ENCODE assay signal across 7 cellular contexts in genomic region chr3:168096210-168096795, GRCh38. TPM values are rescaled to one million over a fixed set of nuclear protein-coding genes. Genes with fewer than 3 reads are reported as not detected.
DNase-seq lines count a peak whose midpoint lies in the region; ATAC-seq and TF ChIP-seq lines count a peak whose summit lies in the region.

No MANE protein-coding gene starts in this region.

- no peaks in the 10 kb centered on the region for H4K20me1 ChIP-seq in OCI-LY3 (ENCODE audit: insufficient read depth, low read length)

- no peak for TF ChIP-seq CTCF in OCI-LY3 (IDR thresholded peaks at IDR 0.05; ENCODE audit: low read depth, low read length)
- TF ChIP-seq CTCF in astrocyte of the cerebellum (IDR thresholded peaks at IDR 0.05; ENCODE audit: low read depth, low read length, missing control alignments): no peak
- no peak for TF ChIP-seq CTCF in right atrium auricular region (IDR thresholded peaks at IDR 0.05)
- TF ChIP-seq CTCF in prostate gland (IDR thresholded peaks at IDR 0.05): no peak

- H3K36me3 ChIP-seq in OCI-LY3 (replicated peaks; ENCODE audit: low read depth, low read length) (no peaks in the 10 kb centered on the region), right atrium auricular region (no peaks in the 10 kb centered on the region), prostate gland (no peaks in the 10 kb centered on the region)

- peaks cover 24% of the 10 kb centered on the region for H3K4me1 ChIP-seq in OCI-LY3 (ENCODE audit: low read length)
- peaks cover 0 to 38% of the 10 kb centered on the region in 2 donors for H3K4me1 ChIP-seq in right atrium auricular region
- H3K4me1 ChIP-seq in prostate gland (replicated peaks): no peaks in the 10 kb centered on the region

- no peaks in the 10 kb centered on the region for H3K36me3 Mint-ChIP-seq in IgD-negative memory B cell

- H3K4me1 Mint-ChIP-seq in IgD-negative memory B cell: peaks cover 12 to 17% (median 16%) of the 10 kb centered on the region in 3 donors

- H3K27me3 ChIP-seq in OCI-LY3 (ENCODE audit: low read depth, low read length) (no peaks in the 10 kb centered on the region), right atrium auricular region (no peaks in the 10 kb centered on the region), prostate gland (replicated peaks; ENCODE audit: insufficient read depth) (no peaks in the 10 kb centered on the region)

- in situ Hi-C loops in astrocyte of the cerebellum (cut with HindIII; ENCODE audit: low sequenced_read_pairs): no loop called here

- intact Hi-C loops in prostate gland (cut with DNase I): loop anchor here (5.0 kb wide), 1 partner anchor 39 kb away; no protein-coding TSS in a partner anchor

- H3K79me2 ChIP-seq in OCI-LY3 (ENCODE audit: low read length): peaks cover 31% of the 10 kb centered on the region

- H3K27ac ChIP-seq in OCI-LY3 (ENCODE audit: low read length) (peak overlapping the region; percentile 73), right atrium auricular region (peak overlapping the region; percentile 95 to 97), prostate gland (peak overlapping the region; percentile 87 to 89)

- H3K9me3 ChIP-seq in OCI-LY3 (ENCODE audit: insufficient read depth, low read length): no peaks in the 10 kb centered on the region
- H3K9me3 ChIP-seq in right atrium auricular region: no peaks in the 10 kb centered on the region
- H3K9me3 ChIP-seq in prostate gland: no peaks in the 10 kb centered on the region

- H3K9ac ChIP-seq in OCI-LY3 (ENCODE audit: low read length): peak overlapping the region; percentile 77

- DNase-seq in GM04503 (ENCODE audit: low read depth) (peak; percentile 79), astrocyte of the cerebellum (ENCODE audit: low read depth) (peak; percentile 84), right atrium auricular region (ENCODE audit: low spot score) (peak; percentile 79), prostate gland (ENCODE audit: low spot score) (no peak)

- WGBS in prostate gland: under 1% methylated on average over 18 of the region's 18 CpGs

- H3K4me3 Mint-ChIP-seq in IgD-negative memory B cell: peak overlapping the region; percentile 93 to 97 (median 95)

- peak overlapping the region; percentile 93 for H3K4me2 ChIP-seq in OCI-LY3 (ENCODE audit: low read length)

- peak; percentile 2 for ATAC-seq in GM21786 (IDR thresholded peaks at IDR 0.05; ENCODE audit: unreplicated experiment)

- H3K4me3 ChIP-seq in OCI-LY3 (ENCODE audit: low read length) (peak overlapping the region; percentile 89), astrocyte of the cerebellum (ENCODE audit: low read depth, low read length) (peak overlapping the region; percentile 91), right atrium auricular region (peak overlapping the region; percentile 72 to 78), prostate gland (peak overlapping the region; percentile 65 to 70)

- no peak for TF ChIP-seq POLR2A in prostate gland (IDR thresholded peaks at IDR 0.05)

- no peaks in the 10 kb centered on the region for H3K27me3 Mint-ChIP-seq in IgD-negative memory B cell

- peak overlapping the region; percentile 83 to 97 (median 91) for H3K27ac Mint-ChIP-seq in IgD-negative memory B cell

- no peaks in the 10 kb centered on the region for H3K9me3 Mint-ChIP-seq in IgD-negative memory B cell

- peak overlapping the region; percentile 97 for H2AFZ ChIP-seq in OCI-LY3 (ENCODE audit: low read depth, low read length)

RNA-seq across cellular contexts. Expression of gene GOLIM4, which starts 0.6 kb away (rescaled TPM):
- polyA plus RNA-seq in IgD-negative memory B cell: 2.3 TPM
- 10 to 100 TPM; 56.0 to 63.7 TPM for total RNA-seq in right atrium auricular region
- total RNA-seq in prostate gland: 10 to 100 TPM; 22.3 to 25.5 TPM
